ENCODE assay signal across 8 cellular contexts in the genomic region with DNA sequence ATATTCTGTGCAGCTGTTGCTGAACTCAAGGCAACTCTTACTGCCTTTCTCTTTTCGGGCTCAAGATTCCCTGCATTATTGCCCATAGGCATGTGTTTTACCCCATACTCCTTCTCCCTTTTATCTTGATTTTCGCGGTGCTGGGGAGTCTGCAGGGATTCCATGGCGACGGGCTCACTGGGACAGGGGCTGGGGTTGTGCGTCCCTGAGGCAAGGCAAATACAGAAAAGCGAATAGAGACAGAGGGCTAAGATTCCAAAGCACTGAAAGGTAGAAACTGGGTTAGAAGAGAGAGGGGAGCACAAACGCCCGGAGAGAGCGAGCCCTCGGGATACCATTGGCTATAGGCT. TPM values are rescaled to one million over a fixed set of nuclear protein-coding genes. Genes with fewer than 3 reads are reported as not detected.
A peak's percentile ranks its signal among the peaks of the same experiment; 100 is the strongest.
DNase-seq lines count a peak whose midpoint lies in the region; ATAC-seq and TF ChIP-seq lines count a peak whose summit lies in the region.

No MANE protein-coding gene starts in this region.

- DNase-seq in HFFc6 (no peak), cardiac muscle cell (ENCODE audit: low read depth in 1 of 2, low spot score in 1 of 2) (no peak), COLO829 (ENCODE audit: low spot score) (no peak), SIG-M5 treated with dmso at 0.1 percent for 504 hours (lab: John Stamatoyannopoulos, UW; ENCODE audit: unreplicated experiment) (no peak)

- H3K4me1 ChIP-seq in cardiac muscle cell (ENCODE audit: low read depth), result peaks cover 10% of the 10 kb centered on the region
- peaks cover 14 to 17% (median 17%) of the 10 kb centered on the region in 3 donors for H3K4me1 ChIP-seq in skeletal muscle tissue (ENCODE audit: control insufficient read depth in 3 of 3, insufficient read depth in 3 of 3, low read length in 3 of 3)

- H3K9me3 Mint-ChIP-seq in HFFc6, result peaks cover 4% of the 10 kb centered on the region; the same call in 1 of the 2 replicates

- H3K36me3 Mint-ChIP-seq in HFFc6 (ENCODE audit: low read depth), result peaks cover 19% of the 10 kb centered on the region

- TF ChIP-seq CTCF in HFFc6 (IDR thresholded peaks at IDR 0.05) (no peak), cardiac muscle cell (IDR thresholded peaks at IDR 0.05; ENCODE audit: low read depth, low read length) (no peak)

- peak overlapping the region; percentile 76 to 94 (median 93) for H3K9ac ChIP-seq in skeletal muscle tissue (ENCODE audit: low read depth in 1 of 3, low read length in 3 of 3)

- H3K36me3 ChIP-seq in cardiac muscle cell (no peaks in the 10 kb centered on the region), skeletal muscle tissue (ENCODE audit: control insufficient read depth in 3 of 3, insufficient read depth in 3 of 3, low read length in 3 of 3) (peaks cover 4 to 6% (median 4%) of the 10 kb centered on the region in 3 donors)

- H3K4me1 Mint-ChIP-seq in HFFc6 (ENCODE audit: low read depth), result peaks cover 21% of the 10 kb centered on the region

- H3K9me3 ChIP-seq in cardiac muscle cell (ENCODE audit: low read depth) (no peaks in the 10 kb centered on the region), skeletal muscle tissue (ENCODE audit: control insufficient read depth in 3 of 3, low read length in 3 of 3) (no peaks in the 10 kb centered on the region)

- peak; percentile 45 for ATAC-seq in SK-N-SH treated with all-trans-retinoic acid at 6 μM for 48 hours
- ATAC-seq in HG02588 (IDR thresholded peaks at IDR 0.05; ENCODE audit: unreplicated experiment), result no peak

- H3K27ac Mint-ChIP-seq in HFFc6, result peak overlapping the region; percentile 99

- H3K4me3 ChIP-seq in GM08714 (ENCODE audit: low read length) (peak overlapping the region; percentile 91), cardiac muscle cell (peak overlapping the region; percentile 55), skeletal muscle tissue (ENCODE audit: low read length in 3 of 3) (peak overlapping the region; percentile 92 to 95 (median 92))

- H3K27me3 Mint-ChIP-seq in HFFc6 (ENCODE audit: insufficient read depth), result peaks cover 15% of the 10 kb centered on the region

- peak overlapping the region; percentile 99 for H3K4me3 Mint-ChIP-seq in HFFc6

- no peaks in the 10 kb centered on the region for H3K27me3 ChIP-seq in cardiac muscle cell
- no peaks in the 10 kb centered on the region for H3K27me3 ChIP-seq in skeletal muscle tissue (ENCODE audit: control insufficient read depth in 3 of 3, insufficient read depth in 3 of 3, low read length in 3 of 3)

- peak overlapping the region; percentile 96 for H3K27ac ChIP-seq in cardiac muscle cell
- peak overlapping the region; percentile 90 for H3K27ac ChIP-seq in skeletal muscle tissue (ENCODE audit: low read depth, low read length)

TF ChIP-seq in SK-N-SH treated with all-trans-retinoic acid at 6 μM for 48 hours, 23 proteins besides CTCF, POLR2A, EP300 and RAD21:
- TF ChIP-seq BACH2 (CRISPR knock-in tag; IDR thresholded peaks at IDR 0.05; ENCODE audit: borderline replicate concordance) (no peak), ISL1 (CRISPR knock-in tag; IDR thresholded peaks at IDR 0.05) (no peak), ZC3H10 (CRISPR knock-in tag; IDR thresholded peaks at IDR 0.05) (no peak), PPARA (CRISPR knock-in tag; IDR thresholded peaks at IDR 0.05; ENCODE audit: borderline replicate concordance) (no peak), ZFP30 (CRISPR knock-in tag; IDR thresholded peaks at IDR 0.05) (no peak), ARNTL (CRISPR knock-in tag; IDR thresholded peaks at IDR 0.05; ENCODE audit: borderline replicate concordance, low read depth) (no peak), TCF4 (CRISPR knock-in tag; IDR thresholded peaks at IDR 0.05; ENCODE audit: borderline replicate concordance) (no peak), ZNF70 (CRISPR knock-in tag; IDR thresholded peaks at IDR 0.05) (no peak), ESRRG (CRISPR knock-in tag; IDR thresholded peaks at IDR 0.05) (no peak)
- TF ChIP-seq, protein P1, sequence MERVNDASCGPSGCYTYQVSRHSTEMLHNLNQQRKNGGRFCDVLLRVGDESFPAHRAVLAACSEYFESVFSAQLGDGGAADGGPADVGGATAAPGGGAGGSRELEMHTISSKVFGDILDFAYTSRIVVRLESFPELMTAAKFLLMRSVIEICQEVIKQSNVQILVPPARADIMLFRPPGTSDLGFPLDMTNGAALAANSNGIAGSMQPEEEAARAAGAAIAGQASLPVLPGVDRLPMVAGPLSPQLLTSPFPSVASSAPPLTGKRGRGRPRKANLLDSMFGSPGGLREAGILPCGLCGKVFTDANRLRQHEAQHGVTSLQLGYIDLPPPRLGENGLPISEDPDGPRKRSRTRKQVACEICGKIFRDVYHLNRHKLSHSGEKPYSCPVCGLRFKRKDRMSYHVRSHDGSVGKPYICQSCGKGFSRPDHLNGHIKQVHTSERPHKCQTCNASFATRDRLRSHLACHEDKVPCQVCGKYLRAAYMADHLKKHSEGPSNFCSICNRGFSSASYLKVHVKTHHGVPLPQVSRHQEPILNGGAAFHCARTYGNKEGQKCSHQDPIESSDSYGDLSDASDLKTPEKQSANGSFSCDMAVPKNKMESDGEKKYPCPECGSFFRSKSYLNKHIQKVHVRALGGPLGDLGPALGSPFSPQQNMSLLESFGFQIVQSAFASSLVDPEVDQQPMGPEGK (CRISPR knock-in tag; IDR thresholded peaks at IDR 0.05; ENCODE audit: borderline replicate concordance), result no peak
- TF ChIP-seq, protein P2, sequence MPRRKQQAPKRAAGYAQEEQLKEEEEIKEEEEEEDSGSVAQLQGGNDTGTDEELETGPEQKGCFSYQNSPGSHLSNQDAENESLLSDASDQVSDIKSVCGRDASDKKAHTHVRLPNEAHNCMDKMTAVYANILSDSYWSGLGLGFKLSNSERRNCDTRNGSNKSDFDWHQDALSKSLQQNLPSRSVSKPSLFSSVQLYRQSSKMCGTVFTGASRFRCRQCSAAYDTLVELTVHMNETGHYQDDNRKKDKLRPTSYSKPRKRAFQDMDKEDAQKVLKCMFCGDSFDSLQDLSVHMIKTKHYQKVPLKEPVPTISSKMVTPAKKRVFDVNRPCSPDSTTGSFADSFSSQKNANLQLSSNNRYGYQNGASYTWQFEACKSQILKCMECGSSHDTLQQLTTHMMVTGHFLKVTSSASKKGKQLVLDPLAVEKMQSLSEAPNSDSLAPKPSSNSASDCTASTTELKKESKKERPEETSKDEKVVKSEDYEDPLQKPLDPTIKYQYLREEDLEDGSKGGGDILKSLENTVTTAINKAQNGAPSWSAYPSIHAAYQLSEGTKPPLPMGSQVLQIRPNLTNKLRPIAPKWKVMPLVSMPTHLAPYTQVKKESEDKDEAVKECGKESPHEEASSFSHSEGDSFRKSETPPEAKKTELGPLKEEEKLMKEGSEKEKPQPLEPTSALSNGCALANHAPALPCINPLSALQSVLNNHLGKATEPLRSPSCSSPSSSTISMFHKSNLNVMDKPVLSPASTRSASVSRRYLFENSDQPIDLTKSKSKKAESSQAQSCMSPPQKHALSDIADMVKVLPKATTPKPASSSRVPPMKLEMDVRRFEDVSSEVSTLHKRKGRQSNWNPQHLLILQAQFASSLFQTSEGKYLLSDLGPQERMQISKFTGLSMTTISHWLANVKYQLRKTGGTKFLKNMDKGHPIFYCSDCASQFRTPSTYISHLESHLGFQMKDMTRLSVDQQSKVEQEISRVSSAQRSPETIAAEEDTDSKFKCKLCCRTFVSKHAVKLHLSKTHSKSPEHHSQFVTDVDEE (CRISPR knock-in tag; IDR thresholded peaks at IDR 0.05), result no peak

RNA-seq across cellular contexts. Expression of a gene that starts 0.5 kb away (rescaled TPM):
- 10 to 100 TPM; 10.8 to 14.2 (median 11.4) TPM for total RNA-seq in HFFc6 (2021; fragmentation: NEBNext Ultra II Directional; extraction: Animal tissue kit (Norgen Biotek cat#: 25700))
- total RNA-seq in cardiac muscle cell (14.3 and 18.0 TPM in 2 replicates), skeletal muscle tissue (6.3 TPM)
- 20.0 and 25.2 TPM in 2 replicates for polyA plus RNA-seq in cardiac muscle cell

RNA-seq across cellular contexts. Expression of a gene that starts 8.1 kb away (rescaled TPM):
- under 1 TPM; 0.54 to 0.96 (median 0.80) TPM for total RNA-seq in HFFc6 (2021; fragmentation: NEBNext Ultra II Directional; extraction: Animal tissue kit (Norgen Biotek cat#: 25700))
- 4.2 and 15.4 TPM in 2 replicates for total RNA-seq in cardiac muscle cell
- polyA plus RNA-seq in cardiac muscle cell, result 1.2 and 2.1 TPM in 2 replicates
- total RNA-seq in skeletal muscle tissue, result 1.6 TPM

RNA-seq across cellular contexts. Expression of a gene that starts 52.9 kb away (rescaled TPM):
- total RNA-seq in HFFc6 (2021; fragmentation: NEBNext Ultra II Directional; extraction: Animal tissue kit (Norgen Biotek cat#: 25700)), result not detected
- total RNA-seq in cardiac muscle cell (not detected in 2 replicates), skeletal muscle tissue (1.0 TPM)
- polyA plus RNA-seq in cardiac muscle cell, result not detected in 2 replicates
